ENCODE assay signal across 1 cellular context in genomic region chr3:43307226-43307625, GRCh38.
TF ChIP-seq lines count a peak whose summit lies in the region.

No MANE protein-coding gene starts in this region.

TF ChIP-seq in K562, 482 proteins besides CTCF, POLR2A, EP300 and RAD21:
- TF ChIP-seq MTA1 (IDR thresholded peaks at IDR 0.05; ENCODE audit: borderline replicate concordance) (no peak), CREB3L1 (IDR thresholded peaks at IDR 0.05; ENCODE audit: borderline replicate concordance, low read depth) (no peak), ARHGAP35 (IDR thresholded peaks at IDR 0.05; ENCODE audit: partially characterized antibody) (no peak), MCM7 (IDR thresholded peaks at IDR 0.05) (no peak), RFX5 (IDR thresholded peaks at IDR 0.05; ENCODE audit: low read depth, low read length) (no peak), TRIM28 (IDR thresholded peaks at IDR 0.05) (no peak), ZNF780A (CRISPR knock-in tag; IDR thresholded peaks at IDR 0.05) (no peak), ARID1B (IDR thresholded peaks at IDR 0.05) (no peak), FOXA1 (IDR thresholded peaks at IDR 0.05; ENCODE audit: borderline replicate concordance) (no peak)
